8 cellular contexts compared by ENCODE assay signal in the genomic region with DNA sequence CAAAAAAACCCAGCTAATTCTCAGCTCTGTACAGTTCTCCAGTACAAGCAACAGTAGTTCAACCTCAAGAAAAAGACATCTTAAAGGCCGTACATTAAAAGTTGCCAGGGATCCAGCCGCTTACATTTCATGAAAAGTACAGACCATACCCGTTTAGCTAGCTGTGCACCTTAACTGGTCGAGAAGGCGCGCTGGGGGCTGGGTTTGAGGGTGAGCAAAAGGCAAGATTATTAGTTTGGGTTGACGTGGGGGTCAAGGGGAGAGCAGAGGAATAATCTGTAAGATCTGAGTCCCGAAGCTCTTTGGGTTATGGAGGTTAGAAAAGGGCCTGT. TPM values are rescaled to one million over a fixed set of nuclear protein-coding genes. Genes with fewer than 3 reads are reported as not detected.
DNase-seq lines count a peak whose midpoint lies in the region; ATAC-seq and TF ChIP-seq lines count a peak whose summit lies in the region.

No MANE protein-coding gene starts in this region.

- H3K4me3 ChIP-seq in Panc1 (ENCODE audit: low read depth in 2 of 2, low read length in 2 of 2), result peak overlapping the region; percentile 79 to 100
- peak overlapping the region; percentile 70 to 91 (median 86) for H3K4me3 ChIP-seq in heart left ventricle
- peak overlapping the region; percentile 98 for H3K4me3 ChIP-seq in skeletal muscle cell (ENCODE audit: low read depth, low read length)

- WGBS in heart left ventricle, 4 donors, result 0 to 2% (median 1%) methylated on average over 8 of the region's 8 CpGs

- TF ChIP-seq POLR2A in heart left ventricle (IDR thresholded peaks at IDR 0.05), result no peak

- ATAC-seq in HG02973 (IDR thresholded peaks at IDR 0.05; ENCODE audit: unreplicated experiment), result peak; percentile 19
- ATAC-seq in Panc1, result peak; percentile 3; the same call in 1 of the 2 replicates
- peak in 3 of 4 donors; percentile 12 to 26 (median 24) for ATAC-seq in heart left ventricle
- no peak for ATAC-seq in GM21423 (IDR thresholded peaks at IDR 0.05; ENCODE audit: unreplicated experiment)

- POLR2A ChIA-PET in Panc1 (lab: Charles Lee), result interaction anchor here (0.7 kb wide), 2 partner anchors 141 to 920 kb away, joined by 3 to 13 read pairs; no protein-coding TSS in a partner anchor

- intact Hi-C loops in Panc1 (cut with micrococcal nuclease; ENCODE audit: unreplicated experiment), result no loop called here
- intact Hi-C loops in heart left ventricle (cut with DNase I), result loop anchor here in 3 of 10 donors (5.0 to 10.0 kb wide), 3 partner anchors 191 to 211 kb away; a partner anchor contains a TSS

- DNase-seq in DMS79 treated with DMSO at 0.1 percent for 48 hours (lab: John Stamatoyannopoulos, UW) (peak; percentile 67), DMS79 (lab: John Stamatoyannopoulos, UW) (no peak), Panc1 (ENCODE audit: low read depth, low spot score) (no peak), heart left ventricle (peak; percentile 25 to 71 (median 43)), skeletal muscle cell (ENCODE audit: low read depth) (no peak)
- peak in 3 of 4 experiments; percentile 2 to 32 (median 31) for DNase-seq in activated naive CD4-positive, alpha-beta T cell (lab: John Stamatoyannopoulos, UW)

- peaks cover 19% of the 10 kb centered on the region for H3K4me1 ChIP-seq in Panc1 (ENCODE audit: control insufficient read depth, insufficient read depth, low read length)
- H3K4me1 ChIP-seq in heart left ventricle, result peaks cover 0 to 41% (median 27%) of the 10 kb centered on the region in 12 donors

- BruUV-seq in Panc1 (replicated peaks; lab: Mats Ljungman, UMichigan), result TSS peak; percentile 94

- H3K27me3 ChIP-seq in Panc1 (ENCODE audit: control insufficient read depth, insufficient read depth, low read length) (no peaks in the 10 kb centered on the region), heart left ventricle (no peaks in the 10 kb centered on the region)

- peaks cover 7% of the 10 kb centered on the region for H3K36me3 ChIP-seq in Panc1 (ENCODE audit: control insufficient read depth, insufficient read depth, low read length)
- peaks cover 0 to 7% (median 0%) of the 10 kb centered on the region in 9 donors for H3K36me3 ChIP-seq in heart left ventricle

- in situ Hi-C loops in Panc1 (cut with HindIII; ENCODE audit: low pct_unique_long_range_greater_than_20kb, low sequenced_read_pairs), result no loop called here

- TF ChIP-seq CTCF in Panc1 (IDR thresholded peaks at IDR 0.05) (no peak), heart left ventricle (IDR thresholded peaks at IDR 0.05) (no peak)

- H3K27ac ChIP-seq in Panc1 (ENCODE audit: low read length), result peak overlapping the region; percentile 100
- H3K27ac ChIP-seq in heart left ventricle, result peak overlapping the region; percentile 81 to 96 (median 94)

- H3K9me3 ChIP-seq in Panc1 (ENCODE audit: control insufficient read depth, insufficient read depth, low read depth, low read length) (no peaks in the 10 kb centered on the region), heart left ventricle (no peaks in the 10 kb centered on the region)

- CTCF ChIA-PET in Panc1 (lab: Charles Lee), result interaction anchor here (0.6 to 0.7 kb wide), 4 partner anchors 15 to 208 kb away, joined by 3 to 12 read pairs (median 10); no protein-coding TSS in a partner anchor

RNA-seq across cellular contexts. Expression of a gene that starts 0.6 kb away (rescaled TPM):
- total RNA-seq in Panc1 (2021; ENCODE audit: unreplicated experiment) (74.1 TPM), heart left ventricle (10 to 100 TPM; 20.3 to 43.8 (median 34.3) TPM)
- 24.8 TPM for polyA plus RNA-seq in Panc1 (2012; ENCODE audit: insufficient read length)
- polyA plus RNA-seq in heart left ventricle, result 10 to 100 TPM in 1 of 2 donors, 1 to 10 TPM in 1; 7.3 to 12.9 TPM

Comparison
In these comparisons a context has a peak if more than half of its experiments do, and no peak if none do; other contexts are left out.
1. DNase-seq: peak in DMS79 treated with DMSO at 0.1 percent for 48 hours (single experiment), activated naive CD4-positive, alpha-beta T cell (3 of 4) and heart left ventricle (5 of 5); none in DMS79 (single experiment), Panc1 (single experiment) and skeletal muscle cell (single experiment).
2. Peak in every context shown above with its lines, with median percentiles within 50 percentile points of each other: H3K4me3 ChIP-seq.